1 cellular context compared by ENCODE assay signal in genomic region chr11:102622258-102622657, GRCh38.
TF ChIP-seq lines count a peak whose summit lies in the region.

No MANE protein-coding gene starts in this region.

TF ChIP-seq in HepG2, 621 proteins besides CTCF, POLR2A, EP300 and RAD21 (continued from another document and continues in another):
- TF ChIP-seq PBX2 (CRISPR knock-in tag; IDR thresholded peaks at IDR 0.05), result no peak
- TF ChIP-seq RORA (CRISPR knock-in tag; IDR thresholded peaks at IDR 0.05), result no peak
- no peak for TF ChIP-seq SNAPC2 (CRISPR knock-in tag; IDR thresholded peaks at IDR 0.05)
- no peak for TF ChIP-seq ZNF205 (CRISPR knock-in tag; IDR thresholded peaks at IDR 0.05)
- TF ChIP-seq CBX2 (IDR thresholded peaks at IDR 0.05; ENCODE audit: low read depth, low read length), result no peak
- no peak for TF ChIP-seq CBX2 (CRISPR knock-in tag; IDR thresholded peaks at IDR 0.05; ENCODE audit: low read depth)
- TF ChIP-seq ATAD3A (CRISPR knock-in tag; IDR thresholded peaks at IDR 0.05), result no peak
- TF ChIP-seq PATZ1 (CRISPR knock-in tag; IDR thresholded peaks at IDR 0.05), result no peak
- no peak for TF ChIP-seq NCOA5 (CRISPR knock-in tag; IDR thresholded peaks at IDR 0.05)
- TF ChIP-seq MTA3 (CRISPR knock-in tag; IDR thresholded peaks at IDR 0.05), result no peak
- TF ChIP-seq ZNF350 (CRISPR knock-in tag; IDR thresholded peaks at IDR 0.05; ENCODE audit: borderline replicate concordance, low read depth), result no peak
- TF ChIP-seq ZMYM3 (CRISPR knock-in tag; IDR thresholded peaks at IDR 0.05), result no peak
- no peak for TF ChIP-seq NCOA1 (CRISPR knock-in tag; IDR thresholded peaks at IDR 0.05)
- TF ChIP-seq ZNF468 (CRISPR knock-in tag; IDR thresholded peaks at IDR 0.05), result no peak
- no peak for TF ChIP-seq SIN3A (IDR thresholded peaks at IDR 0.05; ENCODE audit: borderline replicate concordance, low read depth, low read length)
- no peak for TF ChIP-seq ZBTB8A (CRISPR knock-in tag; IDR thresholded peaks at IDR 0.05; ENCODE audit: borderline replicate concordance, low read depth)
- TF ChIP-seq ETV6 (CRISPR knock-in tag; conservative IDR thresholded peaks at IDR 0.05), result no peak
- peak; percentile 38; the same call in 1 of the 2 replicates for TF ChIP-seq CEBPG (CRISPR knock-in tag; IDR thresholded peaks at IDR 0.05)
- no peak for TF ChIP-seq NFAT5 (CRISPR knock-in tag; IDR thresholded peaks at IDR 0.05)
- TF ChIP-seq DNMT1 (CRISPR knock-in tag; IDR thresholded peaks at IDR 0.05), result no peak
- TF ChIP-seq ZNF251 (CRISPR knock-in tag; IDR thresholded peaks at IDR 0.05), result no peak
- TF ChIP-seq JARID2 (CRISPR knock-in tag; IDR thresholded peaks at IDR 0.05; ENCODE audit: insufficient replicate concordance), result no peak
- TF ChIP-seq SMARCE1 (IDR thresholded peaks at IDR 0.05; ENCODE audit: borderline replicate concordance), result no peak
- TF ChIP-seq GABPB1 (CRISPR knock-in tag; IDR thresholded peaks at IDR 0.05), result peak; percentile 65
- TF ChIP-seq TGIF2 (CRISPR knock-in tag; IDR thresholded peaks at IDR 0.05), result no peak
- TF ChIP-seq ZBTB10 (CRISPR knock-in tag; IDR thresholded peaks at IDR 0.05; ENCODE audit: borderline replicate concordance), result no peak
- TF ChIP-seq MEIS2 (CRISPR knock-in tag; IDR thresholded peaks at IDR 0.05), result no peak
- peak; percentile 76 for TF ChIP-seq SALL1 (CRISPR knock-in tag; IDR thresholded peaks at IDR 0.05)
- TF ChIP-seq SOX5 (CRISPR knock-in tag; IDR thresholded peaks at IDR 0.05; ENCODE audit: borderline replicate concordance), result peak; percentile 60; the same call in 1 of the 2 replicates
- no peak for TF ChIP-seq U2AF1 (optimal IDR thresholded peaks at IDR 0.05; ENCODE audit: low read depth, low read length)
- TF ChIP-seq ZMAT3 (CRISPR knock-in tag; conservative IDR thresholded peaks at IDR 0.05), result no peak
- no peak for TF ChIP-seq SUZ12 (IDR thresholded peaks at IDR 0.05; ENCODE audit: low read depth, low read length)
- peak; percentile 75 for TF ChIP-seq ARID5B (CRISPR knock-in tag; IDR thresholded peaks at IDR 0.05)
- no peak for TF ChIP-seq HHEX (CRISPR knock-in tag; IDR thresholded peaks at IDR 0.05)
- peak; percentile 73 for TF ChIP-seq ESRRA (CRISPR knock-in tag; IDR thresholded peaks at IDR 0.05; ENCODE audit: low read depth)
- no peak; the same call in 1 of the 2 replicates for TF ChIP-seq ISL2 (CRISPR knock-in tag; IDR thresholded peaks at IDR 0.05)
- TF ChIP-seq, protein P1, sequence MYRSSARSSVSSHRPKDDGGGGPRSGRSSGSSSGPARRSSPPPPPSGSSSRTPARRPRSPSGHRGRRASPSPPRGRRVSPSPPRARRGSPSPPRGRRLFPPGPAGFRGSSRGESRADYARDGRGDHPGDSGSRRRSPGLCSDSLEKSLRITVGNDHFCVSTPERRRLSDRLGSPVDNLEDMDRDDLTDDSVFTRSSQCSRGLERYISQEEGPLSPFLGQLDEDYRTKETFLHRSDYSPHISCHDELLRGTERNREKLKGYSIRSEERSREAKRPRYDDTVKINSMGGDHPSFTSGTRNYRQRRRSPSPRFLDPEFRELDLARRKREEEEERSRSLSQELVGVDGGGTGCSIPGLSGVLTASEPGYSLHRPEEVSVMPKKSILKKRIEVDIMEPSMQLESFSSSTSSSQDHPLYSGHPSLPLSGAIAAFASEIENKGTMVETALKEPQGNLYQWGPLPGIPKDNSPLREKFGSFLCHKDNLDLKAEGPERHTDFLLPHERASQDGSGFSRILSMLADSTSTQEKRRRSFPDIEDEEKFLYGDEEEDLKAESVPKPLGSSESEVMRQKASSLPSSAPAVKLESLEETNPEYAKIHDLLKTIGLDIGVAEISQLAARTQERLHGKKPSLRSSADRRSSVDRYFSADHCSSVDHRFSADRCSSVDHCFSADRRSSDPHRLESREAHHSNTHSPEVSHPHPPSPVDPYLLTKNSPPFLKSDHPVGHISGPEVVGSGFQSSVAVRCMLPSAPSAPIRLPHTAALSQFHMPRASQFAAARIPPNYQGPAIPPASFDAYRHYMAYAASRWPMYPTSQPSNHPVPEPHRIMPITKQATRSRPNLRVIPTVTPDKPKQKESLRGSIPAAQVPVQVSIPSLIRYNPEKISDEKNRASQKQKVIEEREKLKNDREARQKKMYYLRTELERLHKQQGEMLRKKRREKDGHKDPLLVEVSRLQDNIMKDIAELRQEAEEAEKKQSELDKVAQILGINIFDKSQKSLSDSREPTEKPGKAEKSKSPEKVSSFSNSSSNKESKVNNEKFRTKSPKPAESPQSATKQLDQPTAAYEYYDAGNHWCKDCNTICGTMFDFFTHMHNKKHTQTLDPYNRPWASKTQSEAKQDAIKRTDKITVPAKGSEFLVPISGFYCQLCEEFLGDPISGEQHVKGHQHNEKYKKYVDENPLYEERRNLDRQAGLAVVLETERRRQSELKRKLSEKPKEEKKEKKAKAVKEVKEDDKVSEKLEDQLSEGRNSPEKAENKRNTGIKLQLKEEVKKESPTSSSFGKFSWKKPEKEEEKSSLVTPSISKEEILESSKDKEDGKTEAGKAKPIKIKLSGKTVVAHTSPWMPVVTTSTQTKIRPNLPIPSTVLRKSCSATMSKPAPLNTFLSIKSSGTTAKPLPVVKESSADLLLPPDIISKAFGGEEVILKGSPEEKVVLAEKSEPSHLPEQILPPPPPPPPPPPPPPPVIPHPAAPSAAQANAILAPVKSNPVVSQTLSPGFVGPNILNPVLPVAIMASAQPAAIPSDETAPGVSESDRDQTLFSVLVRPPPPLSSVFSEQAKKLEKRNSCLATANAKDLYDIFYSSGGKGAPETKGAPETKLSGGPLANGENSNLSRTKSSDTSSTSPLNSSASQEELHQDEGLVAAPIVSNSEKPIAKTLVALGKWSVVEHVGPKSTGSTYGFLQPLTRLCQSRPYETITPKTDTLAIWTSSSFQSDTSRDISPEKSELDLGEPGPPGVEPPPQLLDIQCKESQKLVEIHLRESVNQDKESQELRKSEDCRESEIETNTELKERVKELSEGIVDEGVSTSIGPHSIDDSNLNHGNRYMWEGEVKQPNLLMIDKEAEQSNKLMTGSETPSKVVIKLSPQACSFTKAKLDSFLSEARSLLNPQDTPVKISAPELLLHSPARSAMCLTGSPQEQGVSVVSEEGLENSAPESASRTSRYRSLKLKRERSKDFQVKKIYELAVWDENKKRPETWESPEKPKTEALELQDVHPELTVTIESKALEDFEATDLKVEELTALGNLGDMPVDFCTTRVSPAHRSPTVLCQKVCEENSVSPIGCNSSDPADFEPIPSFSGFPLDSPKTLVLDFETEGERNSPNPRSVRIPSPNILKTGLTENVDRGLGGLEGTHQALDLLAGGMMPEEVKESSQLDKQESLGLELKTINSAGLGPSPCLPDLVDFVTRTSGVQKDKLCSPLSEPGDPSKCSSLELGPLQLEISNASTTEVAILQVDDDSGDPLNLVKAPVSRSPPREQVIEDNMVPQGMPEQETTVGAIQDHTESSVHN (CRISPR knock-in tag; IDR thresholded peaks at IDR 0.05), result no peak
- no peak for TF ChIP-seq ZNF12 (CRISPR knock-in tag; IDR thresholded peaks at IDR 0.05)
- no peak for TF ChIP-seq ZSCAN9 (CRISPR knock-in tag; IDR thresholded peaks at IDR 0.05; ENCODE audit: borderline replicate concordance)
- no peak for TF ChIP-seq ZNF720 (CRISPR knock-in tag; IDR thresholded peaks at IDR 0.05)
- no peak for TF ChIP-seq PTBP1 (IDR thresholded peaks at IDR 0.05; ENCODE audit: low read depth, low read length, poor library complexity, severe bottlenecking)
- TF ChIP-seq ARNTL (CRISPR knock-in tag; IDR thresholded peaks at IDR 0.05), result peak; percentile 64; the same call in 1 of the 2 replicates
